Comparison of ENCODE assay signal across 2 cellular contexts in the genomic region with DNA sequence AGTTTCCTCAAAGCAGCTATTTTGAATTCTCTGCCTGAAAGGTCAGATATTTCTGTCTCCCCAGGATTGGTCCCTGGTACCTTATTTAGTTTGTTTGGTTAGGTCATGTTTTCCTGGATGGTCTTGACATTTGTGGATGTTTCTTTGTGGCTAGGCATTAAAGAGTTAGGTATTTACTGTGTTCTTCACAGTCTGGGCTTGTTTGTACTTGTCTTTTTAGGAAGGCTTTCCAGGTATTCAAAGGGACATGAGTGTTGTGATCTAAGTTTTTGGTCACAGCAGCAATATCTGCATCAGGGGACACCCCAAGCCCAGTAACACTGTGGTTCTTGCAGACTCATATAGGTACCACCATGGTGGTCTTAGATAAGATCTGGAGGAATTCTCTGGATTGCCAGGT.
TF ChIP-seq lines count a peak whose summit lies in the region.

No MANE protein-coding gene starts in this region.

TF ChIP-seq in HEK293, 187 proteins besides CTCF, POLR2A, EP300 and RAD21:
- TF ChIP-seq PRDM2 (tag by site-specific recombination; IDR thresholded peaks at IDR 0.05; ENCODE audit: borderline replicate concordance), result no peak
- no peak for TF ChIP-seq ZBTB10 (tag by site-specific recombination; IDR thresholded peaks at IDR 0.05)
- no peak for TF ChIP-seq ZNF426 (tag by site-specific recombination; IDR thresholded peaks at IDR 0.05)
- TF ChIP-seq, protein P1, sequence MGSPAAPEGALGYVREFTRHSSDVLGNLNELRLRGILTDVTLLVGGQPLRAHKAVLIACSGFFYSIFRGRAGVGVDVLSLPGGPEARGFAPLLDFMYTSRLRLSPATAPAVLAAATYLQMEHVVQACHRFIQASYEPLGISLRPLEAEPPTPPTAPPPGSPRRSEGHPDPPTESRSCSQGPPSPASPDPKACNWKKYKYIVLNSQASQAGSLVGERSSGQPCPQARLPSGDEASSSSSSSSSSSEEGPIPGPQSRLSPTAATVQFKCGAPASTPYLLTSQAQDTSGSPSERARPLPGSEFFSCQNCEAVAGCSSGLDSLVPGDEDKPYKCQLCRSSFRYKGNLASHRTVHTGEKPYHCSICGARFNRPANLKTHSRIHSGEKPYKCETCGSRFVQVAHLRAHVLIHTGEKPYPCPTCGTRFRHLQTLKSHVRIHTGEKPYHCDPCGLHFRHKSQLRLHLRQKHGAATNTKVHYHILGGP (tag by site-specific recombination; IDR thresholded peaks at IDR 0.05), result peak; percentile 71
TF ChIP-seq in HEK293: peak in this region for 1.

TF ChIP-seq in WTC11, 78 proteins besides CTCF, POLR2A, EP300 and RAD21 (continued from another document):
- TF ChIP-seq, protein P2, sequence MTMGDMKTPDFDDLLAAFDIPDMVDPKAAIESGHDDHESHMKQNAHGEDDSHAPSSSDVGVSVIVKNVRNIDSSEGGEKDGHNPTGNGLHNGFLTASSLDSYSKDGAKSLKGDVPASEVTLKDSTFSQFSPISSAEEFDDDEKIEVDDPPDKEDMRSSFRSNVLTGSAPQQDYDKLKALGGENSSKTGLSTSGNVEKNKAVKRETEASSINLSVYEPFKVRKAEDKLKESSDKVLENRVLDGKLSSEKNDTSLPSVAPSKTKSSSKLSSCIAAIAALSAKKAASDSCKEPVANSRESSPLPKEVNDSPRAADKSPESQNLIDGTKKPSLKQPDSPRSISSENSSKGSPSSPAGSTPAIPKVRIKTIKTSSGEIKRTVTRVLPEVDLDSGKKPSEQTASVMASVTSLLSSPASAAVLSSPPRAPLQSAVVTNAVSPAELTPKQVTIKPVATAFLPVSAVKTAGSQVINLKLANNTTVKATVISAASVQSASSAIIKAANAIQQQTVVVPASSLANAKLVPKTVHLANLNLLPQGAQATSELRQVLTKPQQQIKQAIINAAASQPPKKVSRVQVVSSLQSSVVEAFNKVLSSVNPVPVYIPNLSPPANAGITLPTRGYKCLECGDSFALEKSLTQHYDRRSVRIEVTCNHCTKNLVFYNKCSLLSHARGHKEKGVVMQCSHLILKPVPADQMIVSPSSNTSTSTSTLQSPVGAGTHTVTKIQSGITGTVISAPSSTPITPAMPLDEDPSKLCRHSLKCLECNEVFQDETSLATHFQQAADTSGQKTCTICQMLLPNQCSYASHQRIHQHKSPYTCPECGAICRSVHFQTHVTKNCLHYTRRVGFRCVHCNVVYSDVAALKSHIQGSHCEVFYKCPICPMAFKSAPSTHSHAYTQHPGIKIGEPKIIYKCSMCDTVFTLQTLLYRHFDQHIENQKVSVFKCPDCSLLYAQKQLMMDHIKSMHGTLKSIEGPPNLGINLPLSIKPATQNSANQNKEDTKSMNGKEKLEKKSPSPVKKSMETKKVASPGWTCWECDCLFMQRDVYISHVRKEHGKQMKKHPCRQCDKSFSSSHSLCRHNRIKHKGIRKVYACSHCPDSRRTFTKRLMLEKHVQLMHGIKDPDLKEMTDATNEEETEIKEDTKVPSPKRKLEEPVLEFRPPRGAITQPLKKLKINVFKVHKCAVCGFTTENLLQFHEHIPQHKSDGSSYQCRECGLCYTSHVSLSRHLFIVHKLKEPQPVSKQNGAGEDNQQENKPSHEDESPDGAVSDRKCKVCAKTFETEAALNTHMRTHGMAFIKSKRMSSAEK (CRISPR knock-in tag; IDR thresholded peaks at IDR 0.05; ENCODE audit: borderline replicate concordance), result no peak
- no peak for TF ChIP-seq E2F5 (CRISPR knock-in tag; IDR thresholded peaks at IDR 0.05)
- no peak for TF ChIP-seq ESRRA (CRISPR knock-in tag; IDR thresholded peaks at IDR 0.05; ENCODE audit: borderline replicate concordance)
- TF ChIP-seq GABPB1 (CRISPR knock-in tag; IDR thresholded peaks at IDR 0.05), result no peak
- TF ChIP-seq, protein P3, sequence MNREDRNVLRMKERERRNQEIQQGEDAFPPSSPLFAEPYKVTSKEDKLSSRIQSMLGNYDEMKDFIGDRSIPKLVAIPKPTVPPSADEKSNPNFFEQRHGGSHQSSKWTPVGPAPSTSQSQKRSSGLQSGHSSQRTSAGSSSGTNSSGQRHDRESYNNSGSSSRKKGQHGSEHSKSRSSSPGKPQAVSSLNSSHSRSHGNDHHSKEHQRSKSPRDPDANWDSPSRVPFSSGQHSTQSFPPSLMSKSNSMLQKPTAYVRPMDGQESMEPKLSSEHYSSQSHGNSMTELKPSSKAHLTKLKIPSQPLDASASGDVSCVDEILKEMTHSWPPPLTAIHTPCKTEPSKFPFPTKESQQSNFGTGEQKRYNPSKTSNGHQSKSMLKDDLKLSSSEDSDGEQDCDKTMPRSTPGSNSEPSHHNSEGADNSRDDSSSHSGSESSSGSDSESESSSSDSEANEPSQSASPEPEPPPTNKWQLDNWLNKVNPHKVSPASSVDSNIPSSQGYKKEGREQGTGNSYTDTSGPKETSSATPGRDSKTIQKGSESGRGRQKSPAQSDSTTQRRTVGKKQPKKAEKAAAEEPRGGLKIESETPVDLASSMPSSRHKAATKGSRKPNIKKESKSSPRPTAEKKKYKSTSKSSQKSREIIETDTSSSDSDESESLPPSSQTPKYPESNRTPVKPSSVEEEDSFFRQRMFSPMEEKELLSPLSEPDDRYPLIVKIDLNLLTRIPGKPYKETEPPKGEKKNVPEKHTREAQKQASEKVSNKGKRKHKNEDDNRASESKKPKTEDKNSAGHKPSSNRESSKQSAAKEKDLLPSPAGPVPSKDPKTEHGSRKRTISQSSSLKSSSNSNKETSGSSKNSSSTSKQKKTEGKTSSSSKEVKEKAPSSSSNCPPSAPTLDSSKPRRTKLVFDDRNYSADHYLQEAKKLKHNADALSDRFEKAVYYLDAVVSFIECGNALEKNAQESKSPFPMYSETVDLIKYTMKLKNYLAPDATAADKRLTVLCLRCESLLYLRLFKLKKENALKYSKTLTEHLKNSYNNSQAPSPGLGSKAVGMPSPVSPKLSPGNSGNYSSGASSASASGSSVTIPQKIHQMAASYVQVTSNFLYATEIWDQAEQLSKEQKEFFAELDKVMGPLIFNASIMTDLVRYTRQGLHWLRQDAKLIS (CRISPR knock-in tag; IDR thresholded peaks at IDR 0.05; ENCODE audit: borderline replicate concordance), result no peak
- TF ChIP-seq FOXK1 (CRISPR knock-in tag; IDR thresholded peaks at IDR 0.05), result no peak
- no peak for TF ChIP-seq USF1 (CRISPR knock-in tag; IDR thresholded peaks at IDR 0.05)
- no peak for TF ChIP-seq ZNF121 (CRISPR knock-in tag; IDR thresholded peaks at IDR 0.05)
TF ChIP-seq in WTC11: peak in this region for 0.
